1 cellular context compared by ENCODE assay signal in genomic region chr1:10867138-10867721, GRCh38.
TF ChIP-seq lines count a peak whose summit lies in the region.

No MANE protein-coding gene starts in this region.

TF ChIP-seq in HCT116, 20 proteins besides CTCF, POLR2A, EP300 and RAD21 (continued from another document):
- TF ChIP-seq, protein P1, sequence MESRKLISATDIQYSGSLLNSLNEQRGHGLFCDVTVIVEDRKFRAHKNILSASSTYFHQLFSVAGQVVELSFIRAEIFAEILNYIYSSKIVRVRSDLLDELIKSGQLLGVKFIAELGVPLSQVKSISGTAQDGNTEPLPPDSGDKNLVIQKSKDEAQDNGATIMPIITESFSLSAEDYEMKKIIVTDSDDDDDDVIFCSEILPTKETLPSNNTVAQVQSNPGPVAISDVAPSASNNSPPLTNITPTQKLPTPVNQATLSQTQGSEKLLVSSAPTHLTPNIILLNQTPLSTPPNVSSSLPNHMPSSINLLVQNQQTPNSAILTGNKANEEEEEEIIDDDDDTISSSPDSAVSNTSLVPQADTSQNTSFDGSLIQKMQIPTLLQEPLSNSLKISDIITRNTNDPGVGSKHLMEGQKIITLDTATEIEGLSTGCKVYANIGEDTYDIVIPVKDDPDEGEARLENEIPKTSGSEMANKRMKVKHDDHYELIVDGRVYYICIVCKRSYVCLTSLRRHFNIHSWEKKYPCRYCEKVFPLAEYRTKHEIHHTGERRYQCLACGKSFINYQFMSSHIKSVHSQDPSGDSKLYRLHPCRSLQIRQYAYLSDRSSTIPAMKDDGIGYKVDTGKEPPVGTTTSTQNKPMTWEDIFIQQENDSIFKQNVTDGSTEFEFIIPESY (IDR thresholded peaks at IDR 0.05; ENCODE audit: extremely low read depth, insufficient replicate concordance, low read length) = no peak
- TF ChIP-seq ELF1 (IDR thresholded peaks at IDR 0.05; ENCODE audit: borderline replicate concordance, low read depth) (no peak), ZNF274 (IDR thresholded peaks at IDR 0.05; ENCODE audit: low read depth, low read length) (no peak), EZH2 (IDR thresholded peaks at IDR 0.05) (no peak), ZFX (IDR thresholded peaks at IDR 0.05) (no peak)
- TF ChIP-seq, protein P2, sequence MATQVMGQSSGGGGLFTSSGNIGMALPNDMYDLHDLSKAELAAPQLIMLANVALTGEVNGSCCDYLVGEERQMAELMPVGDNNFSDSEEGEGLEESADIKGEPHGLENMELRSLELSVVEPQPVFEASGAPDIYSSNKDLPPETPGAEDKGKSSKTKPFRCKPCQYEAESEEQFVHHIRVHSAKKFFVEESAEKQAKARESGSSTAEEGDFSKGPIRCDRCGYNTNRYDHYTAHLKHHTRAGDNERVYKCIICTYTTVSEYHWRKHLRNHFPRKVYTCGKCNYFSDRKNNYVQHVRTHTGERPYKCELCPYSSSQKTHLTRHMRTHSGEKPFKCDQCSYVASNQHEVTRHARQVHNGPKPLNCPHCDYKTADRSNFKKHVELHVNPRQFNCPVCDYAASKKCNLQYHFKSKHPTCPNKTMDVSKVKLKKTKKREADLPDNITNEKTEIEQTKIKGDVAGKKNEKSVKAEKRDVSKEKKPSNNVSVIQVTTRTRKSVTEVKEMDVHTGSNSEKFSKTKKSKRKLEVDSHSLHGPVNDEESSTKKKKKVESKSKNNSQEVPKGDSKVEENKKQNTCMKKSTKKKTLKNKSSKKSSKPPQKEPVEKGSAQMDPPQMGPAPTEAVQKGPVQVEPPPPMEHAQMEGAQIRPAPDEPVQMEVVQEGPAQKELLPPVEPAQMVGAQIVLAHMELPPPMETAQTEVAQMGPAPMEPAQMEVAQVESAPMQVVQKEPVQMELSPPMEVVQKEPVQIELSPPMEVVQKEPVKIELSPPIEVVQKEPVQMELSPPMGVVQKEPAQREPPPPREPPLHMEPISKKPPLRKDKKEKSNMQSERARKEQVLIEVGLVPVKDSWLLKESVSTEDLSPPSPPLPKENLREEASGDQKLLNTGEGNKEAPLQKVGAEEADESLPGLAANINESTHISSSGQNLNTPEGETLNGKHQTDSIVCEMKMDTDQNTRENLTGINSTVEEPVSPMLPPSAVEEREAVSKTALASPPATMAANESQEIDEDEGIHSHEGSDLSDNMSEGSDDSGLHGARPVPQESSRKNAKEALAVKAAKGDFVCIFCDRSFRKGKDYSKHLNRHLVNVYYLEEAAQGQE (IDR thresholded peaks at IDR 0.05; ENCODE audit: low read depth) = no peak
- TF ChIP-seq, protein P3, sequence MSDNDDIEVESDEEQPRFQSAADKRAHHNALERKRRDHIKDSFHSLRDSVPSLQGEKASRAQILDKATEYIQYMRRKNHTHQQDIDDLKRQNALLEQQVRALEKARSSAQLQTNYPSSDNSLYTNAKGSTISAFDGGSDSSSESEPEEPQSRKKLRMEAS (IDR thresholded peaks at IDR 0.05) = no peak
